10 cellular contexts compared by ENCODE assay signal in the genomic region with DNA sequence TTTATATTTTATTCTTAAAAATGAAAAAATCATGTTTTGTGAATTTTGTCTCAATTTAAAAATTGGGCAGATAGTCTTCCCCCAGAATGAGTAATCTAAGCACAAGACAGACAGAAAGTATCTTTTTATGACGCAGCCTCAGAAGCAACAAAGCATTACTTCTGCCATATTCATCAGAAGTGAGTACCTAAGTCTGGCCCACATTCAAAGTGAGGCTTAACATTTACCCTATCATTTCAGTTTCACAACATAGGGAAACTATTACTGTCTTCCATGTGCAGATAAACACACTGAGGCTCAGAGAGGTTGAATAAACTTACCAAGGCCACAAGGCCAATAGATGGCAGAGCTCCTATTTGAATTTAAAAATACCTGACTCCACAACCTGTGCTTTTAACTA. TPM values are rescaled to one million over a fixed set of nuclear protein-coding genes. Genes with fewer than 3 reads are reported as not detected.
DNase-seq lines count a peak whose midpoint lies in the region; ATAC-seq and TF ChIP-seq lines count a peak whose summit lies in the region.
"Had no signal": no experiment of that assay in that cellular context is flagged by ENCODE, and none has a peak within 500 bp of the region (broad histone marks: within the 10 kb centered on the region; RNA-seq: fewer than 3 reads in every experiment).

No MANE protein-coding gene starts in this region.

- intact Hi-C loops in left ventricle myocardium superior (cut with micrococcal nuclease) (no loop called here), aorta (cut with DNase I) (no loop called here)

- H3K4me3 ChIP-seq in GM12865 (ENCODE audit: low read depth, low read length) (no peak overlapping the region), fibroblast of villous mesenchyme (ENCODE audit: low read depth, low read length) (no peak overlapping the region), aorta (ENCODE audit: low read length in 2 of 2) (no peak overlapping the region)
- H3K4me3 ChIP-seq: K562, ovary had no signal

- no peak overlapping the region for H3K27ac ChIP-seq in aorta (ENCODE audit: low read depth in 1 of 2, low read length in 2 of 2)
- H3K27ac ChIP-seq: ovary had no signal

- H3K27me3 ChIP-seq in aorta (ENCODE audit: control insufficient read depth in 1 of 2, insufficient read depth in 2 of 2, low read length in 1 of 2): no peaks in the 10 kb centered on the region
- H3K27me3 ChIP-seq: ovary had no signal

- H3K36me3 ChIP-seq in aorta (ENCODE audit: control insufficient read depth in 1 of 2, insufficient read depth in 2 of 2, low read length in 1 of 2): no peaks in the 10 kb centered on the region
- H3K36me3 ChIP-seq: ovary had no signal

- ATAC-seq in GM21360 (IDR thresholded peaks at IDR 0.05; ENCODE audit: unreplicated experiment) (peak; percentile 52), HG03520 (IDR thresholded peaks at IDR 0.05; ENCODE audit: unreplicated experiment) (peak; percentile 52), left lobe of liver (no peak), left ventricle myocardium superior (no peak), aorta (ENCODE audit: low FRiP score) (no peak)
- ATAC-seq: K562 had no signal

- WGBS in aorta, 2 donors: 80 to 93% methylated on average over 1 of the region's 1 CpG

- no peaks in the 10 kb centered on the region for H3K9me3 ChIP-seq in aorta (ENCODE audit: control insufficient read depth, low read length)
- H3K9me3 ChIP-seq: ovary had no signal

- TF ChIP-seq CTCF in GM12865 (IDR thresholded peaks at IDR 0.05; ENCODE audit: insufficient read depth, low read depth, low read length, missing control alignments): no peak
- TF ChIP-seq CTCF in fibroblast of villous mesenchyme (IDR thresholded peaks at IDR 0.05; ENCODE audit: insufficient read depth, low read depth, low read length): no peak

- DNase-seq in GM12865 (ENCODE audit: low read depth) (peak; percentile 51), fibroblast of villous mesenchyme (ENCODE audit: low read depth) (peak; percentile 52), left lobe of liver (ENCODE audit: low spot score) (no peak), left ventricle myocardium superior (no peak), mucosa of gallbladder (ENCODE audit: low spot score) (no peak), aorta (no peak)
- DNase-seq: ovary had no signal

- H3K4me1 ChIP-seq in aorta (ENCODE audit: control insufficient read depth in 1 of 2, insufficient read depth in 2 of 2, low read length in 2 of 2): no peaks in the 10 kb centered on the region

RNA-seq across cellular contexts. Expression of a gene that starts 4.4 kb away (rescaled TPM):
- total RNA-seq in fibroblast of villous mesenchyme: 160 and 216 TPM in 2 replicates
- total RNA-seq in left lobe of liver: 166 TPM
- total RNA-seq in left ventricle myocardium superior: 43.6 TPM
- total RNA-seq in mucosa of gallbladder: 77.5 TPM
- total RNA-seq in aorta: 10 to 100 TPM; 66.5 to 74.0 TPM
- 100 to 1,000 TPM in 1 of 2 donors, 10 to 100 TPM in 1; 98.0 to 105 TPM for polyA plus RNA-seq in aorta

Comparison
In these comparisons a context has a peak if more than half of its experiments do, and no peak if none do; other contexts are left out.
1. DNase-seq: peak in GM12865 (single experiment) and fibroblast of villous mesenchyme (single experiment); none in left lobe of liver (single experiment), left ventricle myocardium superior (single experiment), mucosa of gallbladder (single experiment) and aorta (0 of 2).
2. ATAC-seq: peak in GM21360 (single experiment) and HG03520 (single experiment); none in left lobe of liver (single experiment), left ventricle myocardium superior (single experiment) and aorta (single experiment).